Comparison of ENCODE assay signal across 2 cellular contexts in the genomic region with DNA sequence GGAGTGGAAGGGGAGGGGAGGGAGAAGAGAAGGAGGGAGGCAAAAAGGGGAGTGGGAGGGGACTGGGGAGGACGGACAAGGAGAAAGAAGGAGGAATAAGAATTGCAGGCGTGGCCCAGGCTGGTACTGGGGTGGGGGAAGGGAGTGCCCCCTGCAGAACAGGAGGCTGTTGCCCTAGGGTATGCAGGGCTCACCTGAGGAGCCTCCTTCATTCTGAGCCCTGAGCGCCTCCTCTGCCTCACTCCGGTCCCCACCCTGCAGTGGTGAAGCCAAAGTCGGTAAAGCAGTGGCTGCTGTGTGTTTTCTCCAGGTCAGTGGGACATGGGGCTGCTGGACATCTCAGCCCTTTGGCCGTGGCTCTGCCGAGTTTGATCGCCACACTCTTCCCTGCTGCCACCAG.
TF ChIP-seq lines count a peak whose summit lies in the region.

No MANE protein-coding gene starts in this region.

TF ChIP-seq in SK-N-SH treated with all-trans-retinoic acid at 6 μM for 48 hours, 23 proteins besides CTCF, POLR2A, EP300 and RAD21:
- TF ChIP-seq ARNTL (CRISPR knock-in tag; IDR thresholded peaks at IDR 0.05; ENCODE audit: borderline replicate concordance, low read depth): no peak
- TF ChIP-seq GLIS3 (CRISPR knock-in tag; IDR thresholded peaks at IDR 0.05): no peak
- TF ChIP-seq, protein P1, sequence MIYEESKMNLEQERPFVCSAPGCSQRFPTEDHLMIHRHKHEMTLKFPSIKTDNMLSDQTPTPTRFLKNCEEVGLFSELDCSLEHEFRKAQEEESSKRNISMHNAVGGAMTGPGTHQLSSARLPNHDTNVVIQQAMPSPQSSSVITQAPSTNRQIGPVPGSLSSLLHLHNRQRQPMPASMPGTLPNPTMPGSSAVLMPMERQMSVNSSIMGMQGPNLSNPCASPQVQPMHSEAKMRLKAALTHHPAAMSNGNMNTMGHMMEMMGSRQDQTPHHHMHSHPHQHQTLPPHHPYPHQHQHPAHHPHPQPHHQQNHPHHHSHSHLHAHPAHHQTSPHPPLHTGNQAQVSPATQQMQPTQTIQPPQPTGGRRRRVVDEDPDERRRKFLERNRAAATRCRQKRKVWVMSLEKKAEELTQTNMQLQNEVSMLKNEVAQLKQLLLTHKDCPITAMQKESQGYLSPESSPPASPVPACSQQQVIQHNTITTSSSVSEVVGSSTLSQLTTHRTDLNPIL (CRISPR knock-in tag; IDR thresholded peaks at IDR 0.05; ENCODE audit: low read depth): no peak
- TF ChIP-seq ZNF70 (CRISPR knock-in tag; IDR thresholded peaks at IDR 0.05): no peak
- TF ChIP-seq, protein P2, sequence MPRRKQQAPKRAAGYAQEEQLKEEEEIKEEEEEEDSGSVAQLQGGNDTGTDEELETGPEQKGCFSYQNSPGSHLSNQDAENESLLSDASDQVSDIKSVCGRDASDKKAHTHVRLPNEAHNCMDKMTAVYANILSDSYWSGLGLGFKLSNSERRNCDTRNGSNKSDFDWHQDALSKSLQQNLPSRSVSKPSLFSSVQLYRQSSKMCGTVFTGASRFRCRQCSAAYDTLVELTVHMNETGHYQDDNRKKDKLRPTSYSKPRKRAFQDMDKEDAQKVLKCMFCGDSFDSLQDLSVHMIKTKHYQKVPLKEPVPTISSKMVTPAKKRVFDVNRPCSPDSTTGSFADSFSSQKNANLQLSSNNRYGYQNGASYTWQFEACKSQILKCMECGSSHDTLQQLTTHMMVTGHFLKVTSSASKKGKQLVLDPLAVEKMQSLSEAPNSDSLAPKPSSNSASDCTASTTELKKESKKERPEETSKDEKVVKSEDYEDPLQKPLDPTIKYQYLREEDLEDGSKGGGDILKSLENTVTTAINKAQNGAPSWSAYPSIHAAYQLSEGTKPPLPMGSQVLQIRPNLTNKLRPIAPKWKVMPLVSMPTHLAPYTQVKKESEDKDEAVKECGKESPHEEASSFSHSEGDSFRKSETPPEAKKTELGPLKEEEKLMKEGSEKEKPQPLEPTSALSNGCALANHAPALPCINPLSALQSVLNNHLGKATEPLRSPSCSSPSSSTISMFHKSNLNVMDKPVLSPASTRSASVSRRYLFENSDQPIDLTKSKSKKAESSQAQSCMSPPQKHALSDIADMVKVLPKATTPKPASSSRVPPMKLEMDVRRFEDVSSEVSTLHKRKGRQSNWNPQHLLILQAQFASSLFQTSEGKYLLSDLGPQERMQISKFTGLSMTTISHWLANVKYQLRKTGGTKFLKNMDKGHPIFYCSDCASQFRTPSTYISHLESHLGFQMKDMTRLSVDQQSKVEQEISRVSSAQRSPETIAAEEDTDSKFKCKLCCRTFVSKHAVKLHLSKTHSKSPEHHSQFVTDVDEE (CRISPR knock-in tag; IDR thresholded peaks at IDR 0.05): no peak
- TF ChIP-seq BACH2 (CRISPR knock-in tag; IDR thresholded peaks at IDR 0.05; ENCODE audit: borderline replicate concordance): no peak
- TF ChIP-seq, protein P3, sequence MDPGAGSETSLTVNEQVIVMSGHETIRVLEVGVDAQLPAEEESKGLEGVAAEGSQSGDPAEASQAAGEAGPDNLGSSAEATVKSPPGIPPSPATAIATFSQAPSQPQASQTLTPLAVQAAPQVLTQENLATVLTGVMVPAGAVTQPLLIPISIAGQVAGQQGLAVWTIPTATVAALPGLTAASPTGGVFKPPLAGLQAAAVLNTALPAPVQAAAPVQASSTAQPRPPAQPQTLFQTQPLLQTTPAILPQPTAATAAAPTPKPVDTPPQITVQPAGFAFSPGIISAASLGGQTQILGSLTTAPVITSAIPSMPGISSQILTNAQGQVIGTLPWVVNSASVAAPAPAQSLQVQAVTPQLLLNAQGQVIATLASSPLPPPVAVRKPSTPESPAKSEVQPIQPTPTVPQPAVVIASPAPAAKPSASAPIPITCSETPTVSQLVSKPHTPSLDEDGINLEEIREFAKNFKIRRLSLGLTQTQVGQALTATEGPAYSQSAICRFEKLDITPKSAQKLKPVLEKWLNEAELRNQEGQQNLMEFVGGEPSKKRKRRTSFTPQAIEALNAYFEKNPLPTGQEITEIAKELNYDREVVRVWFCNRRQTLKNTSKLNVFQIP (CRISPR knock-in tag; IDR thresholded peaks at IDR 0.05; ENCODE audit: borderline replicate concordance, low read depth): no peak
- TF ChIP-seq ZFP3 (CRISPR knock-in tag; IDR thresholded peaks at IDR 0.05): no peak
- TF ChIP-seq ZNF565 (CRISPR knock-in tag; conservative IDR thresholded peaks at IDR 0.05; ENCODE audit: low read depth): no peak
- TF ChIP-seq, protein P4, sequence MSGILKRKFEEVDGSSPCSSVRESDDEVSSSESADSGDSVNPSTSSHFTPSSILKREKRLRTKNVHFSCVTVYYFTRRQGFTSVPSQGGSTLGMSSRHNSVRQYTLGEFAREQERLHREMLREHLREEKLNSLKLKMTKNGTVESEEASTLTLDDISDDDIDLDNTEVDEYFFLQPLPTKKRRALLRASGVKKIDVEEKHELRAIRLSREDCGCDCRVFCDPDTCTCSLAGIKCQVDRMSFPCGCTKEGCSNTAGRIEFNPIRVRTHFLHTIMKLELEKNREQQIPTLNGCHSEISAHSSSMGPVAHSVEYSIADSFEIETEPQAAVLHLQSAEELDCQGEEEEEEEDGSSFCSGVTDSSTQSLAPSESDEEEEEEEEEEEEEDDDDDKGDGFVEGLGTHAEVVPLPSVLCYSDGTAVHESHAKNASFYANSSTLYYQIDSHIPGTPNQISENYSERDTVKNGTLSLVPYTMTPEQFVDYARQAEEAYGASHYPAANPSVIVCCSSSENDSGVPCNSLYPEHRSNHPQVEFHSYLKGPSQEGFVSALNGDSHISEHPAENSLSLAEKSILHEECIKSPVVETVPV (CRISPR knock-in tag; IDR thresholded peaks at IDR 0.05): no peak
- TF ChIP-seq CSDC2 (CRISPR knock-in tag; IDR thresholded peaks at IDR 0.05): no peak
- no peak for TF ChIP-seq PPARA (CRISPR knock-in tag; IDR thresholded peaks at IDR 0.05; ENCODE audit: borderline replicate concordance)
- no peak for TF ChIP-seq ZC3H10 (CRISPR knock-in tag; IDR thresholded peaks at IDR 0.05)
- TF ChIP-seq SNAI2 (CRISPR knock-in tag; IDR thresholded peaks at IDR 0.05): no peak
- TF ChIP-seq ZNF8 (CRISPR knock-in tag; IDR thresholded peaks at IDR 0.05): no peak
- no peak for TF ChIP-seq OSR1 (CRISPR knock-in tag; IDR thresholded peaks at IDR 0.05)
- TF ChIP-seq TOX (CRISPR knock-in tag; IDR thresholded peaks at IDR 0.05; ENCODE audit: borderline replicate concordance): no peak

TF ChIP-seq in H1, 55 proteins besides CTCF, POLR2A, EP300 and RAD21:
- no peak for TF ChIP-seq SP2 (IDR thresholded peaks at IDR 0.05; ENCODE audit: low read length)
- TF ChIP-seq SP4 (IDR thresholded peaks at IDR 0.05; ENCODE audit: low read length): no peak
- no peak for TF ChIP-seq EGR1 (IDR thresholded peaks at IDR 0.05; ENCODE audit: borderline replicate concordance, low read depth, low read length)
- TF ChIP-seq TCF12 (IDR thresholded peaks at IDR 0.05; ENCODE audit: low read depth, low read length): no peak
- no peak for TF ChIP-seq NANOG (IDR thresholded peaks at IDR 0.05; ENCODE audit: insufficient read depth, low read depth, low read length, poor library complexity, severe bottlenecking)
- no peak for TF ChIP-seq RNF2 (IDR thresholded peaks at IDR 0.05; ENCODE audit: borderline replicate concordance, low read depth, low read length, missing control alignments, poor library complexity, severe bottlenecking)
- no peak for TF ChIP-seq CBX8 (IDR thresholded peaks at IDR 0.05; ENCODE audit: borderline replicate concordance, low read depth, low read length)
- TF ChIP-seq HDAC2 (IDR thresholded peaks at IDR 0.05; ENCODE audit: borderline replicate concordance in 1 of 2, low read depth in 2 of 2, low read length in 2 of 2): no peak
- no peak for TF ChIP-seq TBP (IDR thresholded peaks at IDR 0.05; ENCODE audit: low read depth, low read length)
- TF ChIP-seq JUN (IDR thresholded peaks at IDR 0.05; ENCODE audit: low read depth, low read length): no peak
- TF ChIP-seq NRF1 (IDR thresholded peaks at IDR 0.05; ENCODE audit: low read depth, low read length): no peak
- no peak for TF ChIP-seq SIRT6 (IDR thresholded peaks at IDR 0.05; ENCODE audit: low read length)
- TF ChIP-seq, protein P5, sequence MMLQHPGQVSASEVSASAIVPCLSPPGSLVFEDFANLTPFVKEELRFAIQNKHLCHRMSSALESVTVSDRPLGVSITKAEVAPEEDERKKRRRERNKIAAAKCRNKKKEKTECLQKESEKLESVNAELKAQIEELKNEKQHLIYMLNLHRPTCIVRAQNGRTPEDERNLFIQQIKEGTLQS (IDR thresholded peaks at IDR 0.05; ENCODE audit: insufficient read depth, low read depth, low read length): no peak
- no peak for TF ChIP-seq SIN3A (conservative IDR thresholded peaks at IDR 0.05 in 1 of 2, IDR thresholded peaks at IDR 0.05 in 1 of 2; ENCODE audit: low read depth in 1 of 2, low read length in 2 of 2)
- no peak for TF ChIP-seq POU5F1 (IDR thresholded peaks at IDR 0.05; ENCODE audit: low read depth, low read length)
- no peak for TF ChIP-seq PHF8 (conservative IDR thresholded peaks at IDR 0.05; ENCODE audit: low read depth, low read length)
- no peak for TF ChIP-seq TEAD4 (IDR thresholded peaks at IDR 0.05; ENCODE audit: low read depth, low read length)
- TF ChIP-seq, protein P6, sequence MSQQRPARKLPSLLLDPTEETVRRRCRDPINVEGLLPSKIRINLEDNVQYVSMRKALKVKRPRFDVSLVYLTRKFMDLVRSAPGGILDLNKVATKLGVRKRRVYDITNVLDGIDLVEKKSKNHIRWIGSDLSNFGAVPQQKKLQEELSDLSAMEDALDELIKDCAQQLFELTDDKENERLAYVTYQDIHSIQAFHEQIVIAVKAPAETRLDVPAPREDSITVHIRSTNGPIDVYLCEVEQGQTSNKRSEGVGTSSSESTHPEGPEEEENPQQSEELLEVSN (IDR thresholded peaks at IDR 0.05): no peak
- no peak for TF ChIP-seq KDM5A (IDR thresholded peaks at IDR 0.05; ENCODE audit: low read length)
